ENCODE assay signal across 8 cellular contexts in genomic region chr9:134065720-134066419, GRCh38. TPM values are rescaled to one million over a fixed set of nuclear protein-coding genes. Genes with fewer than 3 reads are reported as not detected.
A peak's percentile ranks its signal among the peaks of the same experiment; 100 is the strongest.
DNase-seq lines count a peak whose midpoint lies in the region; ATAC-seq, FAIRE-seq and TF ChIP-seq lines count a peak whose summit lies in the region.

No MANE protein-coding gene starts in this region.

- H3K4me1 Mint-ChIP-seq in T-helper 1 cell treated with Interleukin-12 subunit alpha and Interleukin-12 subunit beta and Interleukin-4 antibody, amounts not matched to agents 30 μg/mL and 1 μg/mL, for 36 hours (ENCODE audit: low read depth) = peaks cover 23% of the 10 kb centered on the region

- H3K9me3 Mint-ChIP-seq in T-helper 1 cell treated with Interleukin-12 subunit alpha and Interleukin-12 subunit beta and Interleukin-4 antibody, amounts not matched to agents 30 μg/mL and 1 μg/mL, for 36 hours = no peaks in the 10 kb centered on the region

- peaks cover 9 to 43% of the 10 kb centered on the region in 2 donors for H3K4me1 ChIP-seq in kidney (ENCODE audit: control insufficient read depth in 1 of 2, insufficient read depth in 1 of 2, low read depth in 1 of 2, low read length in 2 of 2)

- intact Hi-C loops in kidney (cut with DNase I) = no loop called here

- peak overlapping the region; percentile 63 to 79 for H3K4me3 ChIP-seq in kidney (ENCODE audit: low read length in 2 of 2)

- TF ChIP-seq CTCF in kidney (IDR thresholded peaks at IDR 0.05; ENCODE audit: borderline replicate concordance, extremely low read depth, insufficient read depth) = no peak

- peak overlapping the region; percentile 60 to 65 for H3K9ac ChIP-seq in kidney (ENCODE audit: low read length in 2 of 2)

- H3K27me3 Mint-ChIP-seq in T-helper 1 cell treated with Interleukin-12 subunit alpha and Interleukin-12 subunit beta and Interleukin-4 antibody, amounts not matched to agents 30 μg/mL and 1 μg/mL, for 36 hours (ENCODE audit: low read depth) = peaks cover 19% of the 10 kb centered on the region

- FAIRE-seq in kidney (lab: Jason Lieb, UNC) = no peak

- ATAC-seq in HG02938 (IDR thresholded peaks at IDR 0.05; ENCODE audit: unreplicated experiment) = peak; percentile 35
- ATAC-seq in HG02678 (IDR thresholded peaks at IDR 0.05; ENCODE audit: unreplicated experiment) = no peak

- H3K9me3 ChIP-seq in kidney (ENCODE audit: control insufficient read depth in 1 of 2, low read length in 2 of 2) = no peaks in the 10 kb centered on the region

- peaks cover 4% of the 10 kb centered on the region for H3K36me3 Mint-ChIP-seq in T-helper 1 cell treated with Interleukin-12 subunit alpha and Interleukin-12 subunit beta and Interleukin-4 antibody, amounts not matched to agents 30 μg/mL and 1 μg/mL, for 36 hours (ENCODE audit: low read depth)

- H3K4me3 Mint-ChIP-seq in T-helper 1 cell treated with Interleukin-12 subunit alpha and Interleukin-12 subunit beta and Interleukin-4 antibody, amounts not matched to agents 30 μg/mL and 1 μg/mL, for 36 hours = peak overlapping the region; percentile 84

- H3K36me3 ChIP-seq in kidney (ENCODE audit: control insufficient read depth in 1 of 2, insufficient read depth in 2 of 2, low read length in 2 of 2) = peaks cover 0 to 3% of the 10 kb centered on the region in 2 donors

- H3K27ac Mint-ChIP-seq in T-helper 1 cell treated with Interleukin-12 subunit alpha and Interleukin-12 subunit beta and Interleukin-4 antibody, amounts not matched to agents 30 μg/mL and 1 μg/mL, for 36 hours = peak overlapping the region; percentile 83

- DNase-seq in D341Med (ENCODE audit: low spot score) = peak; percentile 28
- DNase-seq in astrocyte of the hippocampus (ENCODE audit: low read depth, low spot score) = peak; percentile 61
- peak; percentile 87 for DNase-seq in kidney
- DNase-seq in stimulated activated CD4-positive, alpha-beta T cell treated with anti-CD3 and anti-CD28 coated beads, Interleukin-2, amount 100 ng/mL, for 4 hours (ENCODE audit: low read depth) = peak; percentile 51
- no peak for DNase-seq in nucleus accumbens (lab: John Stamatoyannopoulos, UW)

- peak overlapping the region; percentile 32 to 51 for H3K27ac ChIP-seq in kidney (ENCODE audit: low read depth in 2 of 2, low read length in 2 of 2)

RNA-seq across cellular contexts. Expression of gene BRD3, which starts 2.0 kb away (rescaled TPM):
- 46.2 TPM for total RNA-seq in kidney
- 7.7 TPM for polyA plus RNA-seq in kidney (ENCODE audit: insufficient read depth, low read depth, low replicate concordance)

RNA-seq across cellular contexts. Expression of gene BRD3OS, which starts 40.6 kb away (rescaled TPM):
- total RNA-seq in kidney = 24.4 TPM
- 16.5 TPM for polyA plus RNA-seq in kidney (ENCODE audit: insufficient read depth, low read depth, low replicate concordance)

Comparison
In these comparisons a context has a peak if more than half of its experiments do, and no peak if none do; other contexts are left out.
1. DNase-seq: peak in D341Med (single experiment), astrocyte of the hippocampus (single experiment), kidney (single experiment) and stimulated activated CD4-positive, alpha-beta T cell treated with anti-CD3 and anti-CD28 coated beads, Interleukin-2, amount 100 ng/mL, for 4 hours (single experiment); none in nucleus accumbens (0 of 56).